ENCODE assay signal across 8 cellular contexts in the genomic region with DNA sequence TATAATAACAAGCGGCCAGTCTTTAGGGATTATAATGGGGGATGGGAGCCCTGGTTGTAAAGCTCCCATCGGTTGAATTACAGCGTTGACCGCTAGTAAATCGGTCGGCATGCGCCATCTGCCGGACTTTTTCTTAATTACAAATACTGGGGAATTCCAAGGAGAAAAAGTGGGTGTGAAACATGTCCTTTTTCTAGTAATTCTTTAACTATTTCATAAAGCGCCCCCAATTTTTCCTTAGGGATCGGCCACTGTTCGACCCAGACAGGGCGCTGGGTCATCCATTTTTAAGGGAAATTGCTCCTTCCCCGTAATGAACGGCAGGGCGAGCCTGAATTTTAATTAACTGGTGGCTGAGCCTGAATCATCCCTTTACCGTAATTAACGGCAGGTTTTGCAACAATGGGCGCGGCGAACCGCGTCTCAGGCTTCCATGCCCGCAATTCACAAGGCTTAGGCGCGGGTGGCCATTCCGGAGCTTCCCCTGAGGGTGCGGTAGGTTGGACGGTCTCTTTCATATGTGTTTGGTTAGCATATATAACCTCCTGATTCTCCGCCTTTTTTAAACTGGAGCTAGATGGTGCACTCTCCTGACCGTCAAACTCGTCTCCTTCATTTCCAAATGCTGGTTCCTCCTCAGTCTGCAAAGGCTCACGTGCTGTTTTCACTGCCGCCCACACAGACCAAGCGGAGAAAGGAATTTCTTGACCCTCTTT. TPM values are rescaled to one million over a fixed set of nuclear protein-coding genes. Genes with fewer than 3 reads are reported as not detected.
DNase-seq lines count a peak whose midpoint lies in the region; ATAC-seq and TF ChIP-seq lines count a peak whose summit lies in the region.

No MANE protein-coding gene starts in this region.

- ATAC-seq in heart right ventricle: peak in 7 of 8 donors; percentile 38 to 87 (median 77)
- no peak for ATAC-seq in GM21723 (IDR thresholded peaks at IDR 0.05; ENCODE audit: unreplicated experiment)

- TF ChIP-seq CTCF in heart right ventricle (IDR thresholded peaks at IDR 0.05): peak; percentile 15 to 71 (median 55)
- TF ChIP-seq CTCF in vagina (IDR thresholded peaks at IDR 0.05): peak; percentile 49 to 59 (median 51)

- H3K36me3 ChIP-seq in adipocyte (ENCODE audit: control insufficient read depth, insufficient read depth, low read length, severe bottlenecking) (no peaks in the 10 kb centered on the region), heart right ventricle (no peaks in the 10 kb centered on the region), vagina (no peaks in the 10 kb centered on the region)

- H3K9ac ChIP-seq in adipocyte (ENCODE audit: low read length): peak overlapping the region; percentile 46

- peak overlapping the region in 1 of 10 donors; percentile 60 for H3K27ac ChIP-seq in heart right ventricle
- H3K27ac ChIP-seq in vagina: no peak overlapping the region

- TF ChIP-seq POLR2A in vagina (IDR thresholded peaks at IDR 0.05): no peak

- H3K4me1 ChIP-seq in adipocyte (ENCODE audit: control insufficient read depth, insufficient read depth, low read length): peaks cover 10% of the 10 kb centered on the region
- H3K4me1 ChIP-seq in heart right ventricle: peaks cover 0 to 16% (median 0%) of the 10 kb centered on the region in 9 donors
- peaks cover 5% of the 10 kb centered on the region for H3K4me1 ChIP-seq in vagina

- H3K9me3 ChIP-seq in adipocyte (ENCODE audit: control insufficient read depth, low read length): peaks cover 5% of the 10 kb centered on the region
- H3K9me3 ChIP-seq in heart right ventricle: peaks cover 0 to 14% (median 0%) of the 10 kb centered on the region in 11 donors
- H3K9me3 ChIP-seq in vagina: no peaks in the 10 kb centered on the region

- intact Hi-C loops in heart right ventricle (cut with DNase I) (loop anchor here (2.0 to 10.0 kb wide), 16 partner anchors 105 to 697 kb away; partner anchors contain the start of gene TRAPPC5 (in 4 of the 10)), vagina (cut with DNase I) (no loop called here)

- H3K27me3 ChIP-seq in adipocyte (replicated peaks; ENCODE audit: control insufficient read depth, insufficient read depth, low read length): peaks cover 33% of the 10 kb centered on the region
- H3K27me3 ChIP-seq in heart right ventricle: peaks cover 0 to 52% (median 34%) of the 10 kb centered on the region in 7 donors
- no peaks in the 10 kb centered on the region for H3K27me3 ChIP-seq in vagina

- peak; percentile 75 for DNase-seq in ELF-1 (ENCODE audit: low read depth, low spot score)
- peak; percentile 77 for DNase-seq in NAMALWA (ENCODE audit: low spot score)
- DNase-seq in SKM-1 (lab: John Stamatoyannopoulos, UW; ENCODE audit: unreplicated experiment): peak; percentile 41
- DNase-seq in adipocyte (ENCODE audit: low read depth): peak; percentile 95
- DNase-seq in heart right ventricle: peak; percentile 36 to 73
- DNase-seq in pons (ENCODE audit: low spot score): peak; percentile 73
- no peak for DNase-seq in vagina (ENCODE audit: extremely low spot score in 2 of 2)

- H3K4me3 ChIP-seq in adipocyte (ENCODE audit: low read length) (peak overlapping the region; percentile 77), heart right ventricle (peak overlapping the region in 6 of 10 donors; percentile 4 to 40 (median 12)), vagina (peak overlapping the region in 1 of 2 donors; percentile 22)

- WGBS in heart right ventricle, 2 donors: 2 to 3% methylated on average over 34 of the region's 34 CpGs

RNA-seq across cellular contexts. Expression of gene EVI5L, which starts 30.2 kb away (rescaled TPM):
- total RNA-seq in heart right ventricle (10 to 100 TPM; 16.8 to 26.3 (median 20.3) TPM), vagina (17.2 TPM)
- polyA plus RNA-seq in heart right ventricle: 10 to 100 TPM; 12.9 to 21.0 TPM

RNA-seq across cellular contexts. Expression of gene CLEC4M, which starts 36.8 kb away (rescaled TPM):
- total RNA-seq in heart right ventricle (not detected), vagina (not detected)
- polyA plus RNA-seq in heart right ventricle: not detected

RNA-seq across cellular contexts. Expression of gene CD209, which starts 52.5 kb away (rescaled TPM):
- 10 to 100 TPM in 2 of 10 donors, 1 to 10 TPM in 8; 1.6 to 29.6 (median 4.6) TPM for total RNA-seq in heart right ventricle
- under 1 TPM; 0.54 to 0.95 TPM for polyA plus RNA-seq in heart right ventricle
- total RNA-seq in vagina: 8.8 TPM

Comparison
In these comparisons a context has a peak if more than half of its experiments do, and no peak if none do; other contexts are left out.
1. DNase-seq: peak in ELF-1 (single experiment), NAMALWA (single experiment), SKM-1 (single experiment), adipocyte (single experiment), heart right ventricle (2 of 2) and pons (single experiment); none in vagina (0 of 2).